22 cellular contexts compared by ENCODE assay signal in genomic region chr2:176821350-176821749, GRCh38.
DNase-seq lines count a peak whose midpoint lies in the region; ATAC-seq and TF ChIP-seq lines count a peak whose summit lies in the region.
"Had no signal": no experiment of that assay in that cellular context is flagged by ENCODE, and none has a peak within 500 bp of the region (broad histone marks: within the 10 kb centered on the region; RNA-seq: fewer than 3 reads in every experiment).

No MANE protein-coding gene starts in this region.

- H3K4me1 Mint-ChIP-seq in mesothelial cell of epicardium: peaks cover 22% of the 10 kb centered on the region
- H3K4me1 Mint-ChIP-seq: IgD-negative memory B cell had no signal

- H3K27me3 Mint-ChIP-seq in mesothelial cell of epicardium (ENCODE audit: low read depth): peaks cover 19% of the 10 kb centered on the region

- ATAC-seq in HCT116: peak; percentile 78
- no peak for ATAC-seq in activated CD4-positive, CD25-positive, alpha-beta regulatory T cell treated with anti-CD3 and anti-CD28 coated beads, Interleukin-2, amount 50 U/mL, for 24 hours
- ATAC-seq: heart left ventricle had no signal

- CTCF ChIA-PET in HCT116 (lab: Charles Lee): interaction anchor here (1.0 to 1.8 kb wide), 4 partner anchors 9 to 694 kb away, joined by 3 to 7 read pairs (median 3); no protein-coding TSS in a partner anchor

- no peaks in the 10 kb centered on the region for H3K79me2 ChIP-seq in HCT116 (ENCODE audit: insufficient read depth, low read length)

- H3K27ac Mint-ChIP-seq in mesothelial cell of epicardium: no peak overlapping the region
- H3K27ac Mint-ChIP-seq: activated CD4-positive, alpha-beta memory T cell treated with anti-CD3 and anti-CD28 coated beads for 36 hours; CD4-positive, CD25-positive, alpha-beta regulatory T cell; IgD-negative memory B cell had no signal

- RAD21 ChIA-PET in HCT116 (lab: Charles Lee; ENCODE audit: low non-redundant PET in 1 of 2, low total read pairs in 2 of 2, uncharacterized antibody in 2 of 2, unreplicated experiment in 2 of 2): no interaction called here

- BruUV-seq in HCT116 (replicated peaks; lab: Mats Ljungman, UMichigan): no TSS peak

- no peaks in the 10 kb centered on the region for H3K4me1 ChIP-seq in HCT116 (ENCODE audit: control insufficient read depth in 1 of 2, insufficient read depth in 2 of 2, low read length in 2 of 2)
- H3K4me1 ChIP-seq: esophagus squamous epithelium, heart left ventricle had no signal

- H3K4me3 ChIP-seq in HCT116 (replicated peaks in 1 of 2; ENCODE audit: low read depth in 1 of 2, low read length in 2 of 2) (no peak overlapping the region), WERI-Rb-1 (ENCODE audit: low read depth, low read length) (no peak overlapping the region)
- H3K4me3 ChIP-seq: esophagus squamous epithelium, heart left ventricle had no signal

- H3K9ac ChIP-seq in HCT116 (ENCODE audit: low read length): no peak overlapping the region

- TF ChIP-seq CTCF in HCT116 (IDR thresholded peaks at IDR 0.05 in 2 of 3, conservative IDR thresholded peaks at IDR 0.05 in 1 of 3; ENCODE audit: borderline replicate concordance in 1 of 3, insufficient read depth in 1 of 3, low read depth in 2 of 3, low read length in 2 of 3): peak in 2 of 3 experiments; percentile 33 to 45; a peak in 3 of 6 replicates
- peak; percentile 48 for TF ChIP-seq CTCF in WERI-Rb-1 (IDR thresholded peaks at IDR 0.05; ENCODE audit: low read depth, low read length)
- TF ChIP-seq CTCF in mesothelial cell of epicardium (IDR thresholded peaks at IDR 0.05; ENCODE audit: unreplicated experiment): peak; percentile 19

- H3K4me2 ChIP-seq in HCT116 (ENCODE audit: low read length): no peak overlapping the region

- H3K9me3 ChIP-seq in HCT116 (ENCODE audit: control insufficient read depth in 1 of 2, insufficient read depth in 1 of 2, low read depth in 1 of 2, low read length in 2 of 2): no peaks in the 10 kb centered on the region
- no peaks in the 10 kb centered on the region for H3K9me3 ChIP-seq in WERI-Rb-1 (ENCODE audit: severe bottlenecking)
- H3K9me3 ChIP-seq: esophagus squamous epithelium, heart left ventricle had no signal

- H3K36me3 ChIP-seq in HCT116 (ENCODE audit: control insufficient read depth in 1 of 2, insufficient read depth in 2 of 2, low read length in 2 of 2) (no peaks in the 10 kb centered on the region), WERI-Rb-1 (no peaks in the 10 kb centered on the region)
- H3K36me3 ChIP-seq: esophagus squamous epithelium, heart left ventricle had no signal

- H3K9me3 Mint-ChIP-seq in mesothelial cell of epicardium: no peaks in the 10 kb centered on the region
- H3K9me3 Mint-ChIP-seq: activated CD4-positive, alpha-beta memory T cell treated with anti-CD3 and anti-CD28 coated beads for 36 hours; IgD-negative memory B cell; immature natural killer cell had no signal

- H3K27me3 ChIP-seq in HCT116 (ENCODE audit: insufficient read depth, low read length) (peaks cover 46% of the 10 kb centered on the region), WERI-Rb-1 (ENCODE audit: insufficient read depth, low read depth, severe bottlenecking) (peaks cover 4% of the 10 kb centered on the region)

- H3K4me3 Mint-ChIP-seq in mesothelial cell of epicardium: no peak overlapping the region
- H3K4me3 Mint-ChIP-seq: activated CD4-positive, alpha-beta memory T cell treated with anti-CD3 and anti-CD28 coated beads for 36 hours; CD4-positive, CD25-positive, alpha-beta regulatory T cell; IgD-negative memory B cell; immature natural killer cell had no signal

- TF ChIP-seq POLR2A in HCT116 (IDR thresholded peaks at IDR 0.05; ENCODE audit: borderline replicate concordance, extremely low read depth, insufficient read depth, insufficient read length): no peak

- DNase-seq in NCI-H82 (lab: John Stamatoyannopoulos, UW) (peak; percentile 15), NCI-H82 treated with DMSO at 0.1 percent for 48 hours (lab: John Stamatoyannopoulos, UW; ENCODE audit: unreplicated experiment) (no peak), HCT116 (ENCODE audit: low read depth, low spot score) (no peak), WERI-Rb-1 (no peak), mesothelial cell of epicardium (ENCODE audit: low spot score in 2 of 2, unreplicated experiment in 2 of 2) (no peak), NCI-H446 treated with DMSO at 0.1 percent for 48 hours (lab: John Stamatoyannopoulos, UW) (no peak), NCI-H187 (lab: John Stamatoyannopoulos, UW) (no peak)
- DNase-seq: activated CD4-positive, alpha-beta memory T cell treated with anti-CD3 and anti-CD28 coated beads for 36 hours; activated T-cell treated with anti-CD3 and anti-CD28 coated beads for 4 hours; CD4-positive, CD25-positive, alpha-beta regulatory T cell; central memory CD4-positive, alpha-beta T cell; esophagus squamous epithelium; GOT3; heart left ventricle; immature natural killer cell; NCI-H2081; NCI-H446; SHP77 treated with DMSO at 0.1 percent for 48 hours; stimulated activated CD4-positive, alpha-beta T cell treated with anti-CD3 and anti-CD28 coated beads, Interleukin-4, amount 100 ng/mL, for 4 hours had no signal

- intact Hi-C loops in HCT116 (cut with micrococcal nuclease): no loop called here

- no peak overlapping the region for H2AFZ ChIP-seq in HCT116 (ENCODE audit: low read depth, low read length, poor library complexity, severe bottlenecking)

- H3K27ac ChIP-seq in HCT116 (ENCODE audit: low read depth, low read length) (no peak overlapping the region), WERI-Rb-1 (no peak overlapping the region)
- H3K27ac ChIP-seq: esophagus squamous epithelium, heart left ventricle, VCaP had no signal

- POLR2A ChIA-PET in HCT116 (lab: Charles Lee): no interaction called here

- no peaks in the 10 kb centered on the region for H4K20me1 ChIP-seq in HCT116 (ENCODE audit: insufficient read depth)

- no peaks in the 10 kb centered on the region for H3K9me2 ChIP-seq in HCT116 (ENCODE audit: insufficient read depth)

- H3K36me3 Mint-ChIP-seq in mesothelial cell of epicardium: no peaks in the 10 kb centered on the region
- H3K36me3 Mint-ChIP-seq: activated CD4-positive, alpha-beta memory T cell treated with anti-CD3 and anti-CD28 coated beads for 36 hours; CD4-positive, CD25-positive, alpha-beta regulatory T cell; IgD-negative memory B cell had no signal

- TF ChIP-seq RAD21 in HCT116 (IDR thresholded peaks at IDR 0.05; ENCODE audit: low read depth): no peak

TF ChIP-seq in HCT116, 20 proteins besides CTCF, POLR2A, EP300 and RAD21 (continues in another document):
- TF ChIP-seq ZBTB33 (IDR thresholded peaks at IDR 0.05; ENCODE audit: extremely low read depth, insufficient replicate concordance, low read length) (no peak), YY1 (IDR thresholded peaks at IDR 0.05; ENCODE audit: extremely low read depth, insufficient replicate concordance, low read depth, low read length) (no peak), CBX3 (IDR thresholded peaks at IDR 0.05; ENCODE audit: low read depth) (no peak), TCF7L2 (IDR thresholded peaks at IDR 0.05; ENCODE audit: borderline replicate concordance, extremely low read depth, insufficient read depth, insufficient read length) (no peak), FOSL1 (IDR thresholded peaks at IDR 0.05; ENCODE audit: low read depth) (no peak), SRF (IDR thresholded peaks at IDR 0.05; ENCODE audit: low read depth) (no peak), ZNF274 (IDR thresholded peaks at IDR 0.05; ENCODE audit: low read depth, low read length) (no peak), EZH2 (IDR thresholded peaks at IDR 0.05) (no peak), SIN3A (IDR thresholded peaks at IDR 0.05; ENCODE audit: low read depth) (no peak)
- TF ChIP-seq, protein P1, sequence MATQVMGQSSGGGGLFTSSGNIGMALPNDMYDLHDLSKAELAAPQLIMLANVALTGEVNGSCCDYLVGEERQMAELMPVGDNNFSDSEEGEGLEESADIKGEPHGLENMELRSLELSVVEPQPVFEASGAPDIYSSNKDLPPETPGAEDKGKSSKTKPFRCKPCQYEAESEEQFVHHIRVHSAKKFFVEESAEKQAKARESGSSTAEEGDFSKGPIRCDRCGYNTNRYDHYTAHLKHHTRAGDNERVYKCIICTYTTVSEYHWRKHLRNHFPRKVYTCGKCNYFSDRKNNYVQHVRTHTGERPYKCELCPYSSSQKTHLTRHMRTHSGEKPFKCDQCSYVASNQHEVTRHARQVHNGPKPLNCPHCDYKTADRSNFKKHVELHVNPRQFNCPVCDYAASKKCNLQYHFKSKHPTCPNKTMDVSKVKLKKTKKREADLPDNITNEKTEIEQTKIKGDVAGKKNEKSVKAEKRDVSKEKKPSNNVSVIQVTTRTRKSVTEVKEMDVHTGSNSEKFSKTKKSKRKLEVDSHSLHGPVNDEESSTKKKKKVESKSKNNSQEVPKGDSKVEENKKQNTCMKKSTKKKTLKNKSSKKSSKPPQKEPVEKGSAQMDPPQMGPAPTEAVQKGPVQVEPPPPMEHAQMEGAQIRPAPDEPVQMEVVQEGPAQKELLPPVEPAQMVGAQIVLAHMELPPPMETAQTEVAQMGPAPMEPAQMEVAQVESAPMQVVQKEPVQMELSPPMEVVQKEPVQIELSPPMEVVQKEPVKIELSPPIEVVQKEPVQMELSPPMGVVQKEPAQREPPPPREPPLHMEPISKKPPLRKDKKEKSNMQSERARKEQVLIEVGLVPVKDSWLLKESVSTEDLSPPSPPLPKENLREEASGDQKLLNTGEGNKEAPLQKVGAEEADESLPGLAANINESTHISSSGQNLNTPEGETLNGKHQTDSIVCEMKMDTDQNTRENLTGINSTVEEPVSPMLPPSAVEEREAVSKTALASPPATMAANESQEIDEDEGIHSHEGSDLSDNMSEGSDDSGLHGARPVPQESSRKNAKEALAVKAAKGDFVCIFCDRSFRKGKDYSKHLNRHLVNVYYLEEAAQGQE (IDR thresholded peaks at IDR 0.05; ENCODE audit: low read depth): no peak
- TF ChIP-seq, protein P2, sequence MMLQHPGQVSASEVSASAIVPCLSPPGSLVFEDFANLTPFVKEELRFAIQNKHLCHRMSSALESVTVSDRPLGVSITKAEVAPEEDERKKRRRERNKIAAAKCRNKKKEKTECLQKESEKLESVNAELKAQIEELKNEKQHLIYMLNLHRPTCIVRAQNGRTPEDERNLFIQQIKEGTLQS (IDR thresholded peaks at IDR 0.05): no peak
